19 cellular contexts compared by ENCODE assay signal in the genomic region with DNA sequence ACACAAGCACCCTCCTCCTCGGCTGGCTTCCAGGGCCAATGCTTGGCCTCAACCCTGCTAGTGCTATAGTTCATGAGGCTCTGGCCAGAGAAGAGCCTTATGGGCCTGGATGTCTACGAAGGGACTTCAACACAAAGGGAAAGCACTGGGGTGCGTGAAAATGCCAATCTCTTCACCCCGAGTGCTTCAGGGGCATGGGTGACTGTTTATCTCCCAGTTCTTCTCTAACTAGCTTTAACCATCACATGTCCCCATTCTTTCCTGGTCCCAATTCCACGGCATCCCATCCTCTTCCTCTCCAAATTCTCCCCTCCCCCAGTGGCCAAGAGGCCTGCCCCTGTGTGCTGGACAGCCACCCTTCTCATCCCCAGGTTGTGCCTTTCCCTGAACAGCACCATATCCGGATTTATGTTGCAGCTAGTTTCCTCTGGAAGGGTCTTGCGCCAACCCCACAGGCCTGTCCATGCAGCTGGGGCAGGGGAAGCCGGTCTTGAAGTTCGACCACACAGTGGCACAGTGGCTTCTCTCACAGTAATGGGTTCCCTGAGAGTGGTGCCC.
"Had no signal": no experiment of that assay in that cellular context is flagged by ENCODE, and none has a peak within 500 bp of the region (broad histone marks: within the 10 kb centered on the region; RNA-seq: fewer than 3 reads in every experiment).

No MANE protein-coding gene starts in this region.

- H3K9me3 Mint-ChIP-seq: activated T-cell treated with anti-CD3 and anti-CD28 coated beads, Interleukin-2, amount 50 U/mL, for 72 hours; neural crest cell; stimulated activated effector memory CD8-positive, alpha-beta T cell treated with anti-CD3 and anti-CD28 coated beads, Interleukin-12 subunit alpha, Interleukin-12 subunit beta, amount 100 ng/mL, for 72 hours; T-helper 1 cell treated with Interleukin-12 subunit alpha and Interleukin-12 subunit beta and Interleukin-4 antibody, amounts not matched to agents 30 μg/mL and 1 μg/mL, for 36 hours had no signal

- H3K36me3 ChIP-seq: right lobe of liver had no signal

- ATAC-seq: activated T-cell treated with anti-CD3 and anti-CD28 coated beads, Interleukin-2, amount 50 U/mL, for 72 hours; stimulated activated effector memory CD8-positive, alpha-beta T cell treated with anti-CD3 and anti-CD28 coated beads, Interleukin-12 subunit alpha, Interleukin-12 subunit beta, amount 100 ng/mL, for 72 hours had no signal

- H3K27ac Mint-ChIP-seq: activated T-cell treated with anti-CD3 and anti-CD28 coated beads, Interleukin-2, amount 50 U/mL, for 72 hours; stimulated activated effector memory CD8-positive, alpha-beta T cell treated with anti-CD3 and anti-CD28 coated beads, Interleukin-12 subunit alpha, Interleukin-12 subunit beta, amount 100 ng/mL, for 72 hours; T-helper 1 cell treated with Interleukin-12 subunit alpha and Interleukin-12 subunit beta and Interleukin-4 antibody, amounts not matched to agents 30 μg/mL and 1 μg/mL, for 36 hours had no signal

- H3K4me3 Mint-ChIP-seq: activated T-cell treated with anti-CD3 and anti-CD28 coated beads, Interleukin-2, amount 50 U/mL, for 72 hours; neural crest cell; stimulated activated effector memory CD8-positive, alpha-beta T cell treated with anti-CD3 and anti-CD28 coated beads, Interleukin-12 subunit alpha, Interleukin-12 subunit beta, amount 100 ng/mL, for 72 hours; T-helper 1 cell treated with Interleukin-12 subunit alpha and Interleukin-12 subunit beta and Interleukin-4 antibody, amounts not matched to agents 30 μg/mL and 1 μg/mL, for 36 hours had no signal

- H3K9me3 ChIP-seq: right lobe of liver had no signal

- H3K4me3 ChIP-seq: lung, right lobe of liver had no signal

- H3K27me3 ChIP-seq: right lobe of liver had no signal

- DNase-seq: activated CD4-positive, alpha-beta T cell treated with anti-CD3 and anti-CD28 coated beads, Interleukin-2, amount 50 U/mL, for 1 hour; activated CD4-positive, CD25-positive, alpha-beta regulatory T cell treated with anti-CD3 and anti-CD28 coated beads, Interleukin-2, amount 50 U/mL, for 72 hours; activated CD8-positive, alpha-beta memory T cell treated with anti-CD3 and anti-CD28 coated beads for 24 hours; activated CD8-positive, alpha-beta memory T cell treated with anti-CD3 and anti-CD28 coated beads, Interleukin-2, amount 50 U/mL, for 48 hours; activated effector memory CD4-positive, alpha-beta T cell treated with anti-CD3 and anti-CD28 coated beads, Interleukin-2, amount 50 U/mL, for 16 hours; activated naive CD4-positive, alpha-beta T cell treated with anti-CD3 and anti-CD28 coated beads, Interleukin-2, amount 50 U/mL, for 16 hours; activated T-cell treated with anti-CD3 and anti-CD28 coated beads, Interleukin-2, amount 50 U/mL, for 72 hours; erythroblast; foreskin melanocyte; glutamatergic neuron; hypothalamus; kidney; right lobe of liver; stimulated activated CD4-positive, alpha-beta T cell treated with anti-CD3 and anti-CD28 coated beads, Interleukin-4, amount 100 ng/mL, for 24 hours had no signal

- FAIRE-seq: colon, kidney had no signal

- H3K27ac ChIP-seq: right lobe of liver had no signal

- H3K36me3 Mint-ChIP-seq: stimulated activated effector memory CD8-positive, alpha-beta T cell treated with anti-CD3 and anti-CD28 coated beads, Interleukin-12 subunit alpha, Interleukin-12 subunit beta, amount 100 ng/mL, for 72 hours had no signal
